ENCODE assay signal across 21 cellular contexts in genomic region chr9:122291458-122291857, GRCh38.
"Had no signal": no experiment of that assay in that cellular context is flagged by ENCODE, and none has a peak within 500 bp of the region (broad histone marks: within the 10 kb centered on the region; RNA-seq: fewer than 3 reads in every experiment).

No MANE protein-coding gene starts in this region.

- H3K27me3 ChIP-seq: MG63 had no signal

- ATAC-seq: T-cell had no signal

- H3K4me3 ChIP-seq: MG63 had no signal

- H3K9ac ChIP-seq: SK-N-SH had no signal

- DNase-seq: KG1, MG63, NCI-H1092 treated with DMSO at 0.1 percent for 48 hours, NCI-H1436 treated with DMSO at 0.1 percent for 48 hours, NCI-H1694, NCI-H1930, NCI-H2081, NCI-H2107, NCI-H226, NCI-H446, NCI-H510A, NCI-H524 treated with DMSO at 0.1 percent for 48 hours, NCI-H69, NCI-H774, SHP77, SK-N-SH, SW 1271, T-cell had no signal

- FAIRE-seq: HTR-8/SVneo had no signal

- H3K4me2 ChIP-seq: SK-N-SH had no signal

- H3K9me3 ChIP-seq: MG63, SK-N-SH had no signal

- H3K27ac ChIP-seq: HL-60, RWPE1 had no signal
